Comparison of ENCODE assay signal across 7 cellular contexts in genomic region chr6:109678661-109679505, GRCh38. TPM values are rescaled to one million over a fixed set of nuclear protein-coding genes. Genes with fewer than 3 reads are reported as not detected.
DNase-seq lines count a peak whose midpoint lies in the region; ATAC-seq, FAIRE-seq and TF ChIP-seq lines count a peak whose summit lies in the region.
"Not testable (repeated sequence)": the region's sequence is repeated elsewhere in the genome, so short reads cannot be mapped to it uniquely, and the experiment has no call there.

No MANE protein-coding gene starts in this region.

- H3K4me1 ChIP-seq in GM23338 (ENCODE audit: insufficient read depth); iPS-20b (ENCODE audit: insufficient read depth, low read length); pancreas: not testable (repeated sequence)

- not testable (repeated sequence) for H3K4me3 Mint-ChIP-seq in GM23338

- DNase-seq in GM23338 (ENCODE audit: low spot score) (peak; percentile 72), NCI-H1436 treated with DMSO at 0.1 percent for 48 hours (lab: John Stamatoyannopoulos, UW) (peak; percentile 37), NCI-H526 treated with DMSO at 0.1 percent for 48 hours (lab: John Stamatoyannopoulos, UW) (peak; percentile 57), bronchial epithelial cell (ENCODE audit: low read depth) (peak; percentile 48), pancreas (peak in 4 of 6 donors; percentile 13 to 57 (median 38))
- peak; percentile 38 for DNase-seq in activated CD4-positive, alpha-beta T cell treated with anti-CD3 and anti-CD28 coated beads for 48 hours

- not testable (repeated sequence) for H4K20me1 ChIP-seq in GM23338 (replicated peaks; ENCODE audit: insufficient read depth)

- not testable (repeated sequence) for H3F3A ChIP-seq in GM23338 (replicated peaks; ENCODE audit: low read depth)

- peak overlapping the region; percentile 88 for H2AFZ ChIP-seq in GM23338

- WGBS in pancreas, 2 donors, result 21 to 58% methylated on average over 14 to 15 of the region's 15 CpGs

- intact Hi-C loops in pancreas (cut with DNase I), result not testable (repeated sequence)

- peaks cover 41% of the 10 kb centered on the region for H3K9me3 Mint-ChIP-seq in GM23338

- not testable (repeated sequence) for H3K27me3 ChIP-seq in GM23338 (ENCODE audit: insufficient read depth); bronchial epithelial cell (ENCODE audit: control insufficient read depth, insufficient read depth, low read length); iPS-20b (ENCODE audit: insufficient read depth, low read length); pancreas

- peaks cover 11% of the 10 kb centered on the region; the same call in 2 of the 3 replicates for H3K4me1 Mint-ChIP-seq in GM23338

- H3K9ac ChIP-seq in iPS-20b (ENCODE audit: low read depth, low read length), result peak overlapping the region; percentile 69; the same call in 1 of the 2 replicates

- H3K36me3 ChIP-seq in GM23338 (ENCODE audit: insufficient read depth); bronchial epithelial cell (ENCODE audit: control insufficient read depth, insufficient read depth, low read length); iPS-20b (ENCODE audit: insufficient read depth, low read depth, low read length); pancreas: not testable (repeated sequence)

- H3K27ac Mint-ChIP-seq in GM23338, result not testable (repeated sequence)

- not testable (repeated sequence) for H3K9me3 ChIP-seq in iPS-20b (ENCODE audit: insufficient read depth, low read depth, low read length); pancreas

- peaks cover 36% of the 10 kb centered on the region; the same call in 2 of the 3 replicates for H3K36me3 Mint-ChIP-seq in GM23338 (ENCODE audit: low read depth)

- not testable (repeated sequence) for H3K27me3 Mint-ChIP-seq in GM23338 (ENCODE audit: insufficient read depth, low read depth, poor library complexity)

- FAIRE-seq in bronchial epithelial cell (lab: Jason Lieb, UNC); pancreas (lab: Jason Lieb, UNC): not testable (repeated sequence)

- not testable (repeated sequence) for H3K9me2 ChIP-seq in GM23338 (ENCODE audit: insufficient read depth)

- H3K27ac ChIP-seq in GM23338 (ENCODE audit: low read depth) (peak overlapping the region; percentile 85), iPS-20b (ENCODE audit: low read length) (peak overlapping the region; percentile 74)
- H3K27ac ChIP-seq in pancreas, result not testable (repeated sequence)

- peak overlapping the region; percentile 56 for H3K4me3 ChIP-seq in GM23338
- not testable (repeated sequence) for H3K4me3 ChIP-seq in bronchial epithelial cell (ENCODE audit: low read depth, low read length); iPS-20b (ENCODE audit: low read length); pancreas

- TF ChIP-seq CTCF in GM23338 (conservative IDR thresholded peaks at IDR 0.05; ENCODE audit: low read depth in 2 of 2); bronchial epithelial cell (IDR thresholded peaks at IDR 0.05; ENCODE audit: insufficient read depth, low read length, severe bottlenecking); pancreas (IDR thresholded peaks at IDR 0.05): not testable (repeated sequence)

- H3K79me2 ChIP-seq in GM23338 (replicated peaks; ENCODE audit: insufficient read depth), result not testable (repeated sequence)

- peak; percentile 100 for ATAC-seq in GM23338
- ATAC-seq in pancreas, result peak in 2 of 4 donors; percentile 63 to 99

- peak overlapping the region; percentile 76 for H3K4me2 ChIP-seq in GM23338

RNA-seq across cellular contexts. Expression of gene AK9, which starts 12.1 kb away (rescaled TPM):
- total RNA-seq in GM23338 (2014; rRNA removed; shearing (Covaris generic)), result 2.0 and 5.0 TPM in 2 replicates
- polyA plus RNA-seq in GM23338 (2016; fragmentation: Nextera tagmentation; extraction: Ambion mirVana), result 5.5 and 6.4 TPM in 2 replicates
- 3.2 and 4.2 TPM in 2 replicates for total RNA-seq in bronchial epithelial cell
- 1 to 10 TPM; 2.0 to 6.0 (median 3.8) TPM for total RNA-seq in pancreas
- polyA plus RNA-seq in pancreas, result 1 to 10 TPM; 2.4 to 4.1 TPM

RNA-seq across cellular contexts. Expression of gene FIG4, which starts 12.2 kb away (rescaled TPM):
- 12.7 and 16.9 TPM in 2 replicates for total RNA-seq in GM23338 (2014; rRNA removed; shearing (Covaris generic))
- 6.7 and 7.0 TPM in 2 replicates for polyA plus RNA-seq in GM23338 (2016; fragmentation: Nextera tagmentation; extraction: Ambion mirVana)
- total RNA-seq in bronchial epithelial cell, result 14.7 and 17.2 TPM in 2 replicates
- total RNA-seq in pancreas, result 10 to 100 TPM in 1 of 6 donors, 1 to 10 TPM in 5; 4.8 to 10.8 (median 6.1) TPM
- 1 to 10 TPM; 4.0 to 7.7 TPM for polyA plus RNA-seq in pancreas
